ENCODE assay signal across 18 cellular contexts in genomic region chr17:82590216-82590615, GRCh38. TPM values are rescaled to one million over a fixed set of nuclear protein-coding genes. Genes with fewer than 3 reads are reported as not detected.
DNase-seq lines count a peak whose midpoint lies in the region; ATAC-seq and TF ChIP-seq lines count a peak whose summit lies in the region.
"Had no signal": no experiment of that assay in that cellular context is flagged by ENCODE, and none has a peak within 500 bp of the region (broad histone marks: within the 10 kb centered on the region; RNA-seq: fewer than 3 reads in every experiment).

No MANE protein-coding gene starts in this region.

- POLR2A ChIA-PET in activated CD4-positive, alpha-beta memory T cell treated with anti-CD3 and anti-CD28 coated beads, Interleukin-2, amount 10 ng/mL, durations not matched to agents 7 days and 5 days (lab: Charles Lee), result interaction anchor here (1.8 kb wide), 1 partner anchor 292 kb away, joined by 6 read pairs; no protein-coding TSS in a partner anchor
- POLR2A ChIA-PET in activated CD4-positive, alpha-beta memory T cell treated with anti-CD3 and anti-CD28 coated beads for 36 hours (lab: Charles Lee), result no interaction called here
- POLR2A ChIA-PET in T-cell (lab: Charles Lee), result no interaction called here

- no peak overlapping the region for H3K4me3 Mint-ChIP-seq in activated CD4-positive, alpha-beta memory T cell treated with anti-CD3 and anti-CD28 coated beads, Interleukin-2, amount 10 ng/mL, durations not matched to agents 7 days and 5 days
- no peak overlapping the region for H3K4me3 Mint-ChIP-seq in activated CD4-positive, alpha-beta memory T cell treated with anti-CD3 and anti-CD28 coated beads for 36 hours
- no peak overlapping the region for H3K4me3 Mint-ChIP-seq in T-cell
- H3K4me3 Mint-ChIP-seq in immature natural killer cell, result no peak overlapping the region
- H3K4me3 Mint-ChIP-seq in stimulated activated naive B cell treated with anti-CD40 and anti-IgM and Interleukin-4, amounts not matched to agents 10 μg/mL and 1 μg/mL and 100 μg/mL, for 72 hours, result no peak overlapping the region

- peak overlapping the region; percentile 94 for H3K27ac Mint-ChIP-seq in activated CD4-positive, alpha-beta memory T cell treated with anti-CD3 and anti-CD28 coated beads, Interleukin-2, amount 10 ng/mL, durations not matched to agents 7 days and 5 days
- H3K27ac Mint-ChIP-seq in activated CD4-positive, alpha-beta memory T cell treated with anti-CD3 and anti-CD28 coated beads for 36 hours, result no peak overlapping the region
- H3K27ac Mint-ChIP-seq in T-cell (peak overlapping the region; percentile 59 to 89), immature natural killer cell (peak overlapping the region in 5 of 6 donors; percentile 76 to 94 (median 88))
- H3K27ac Mint-ChIP-seq in stimulated activated naive B cell treated with anti-CD40 and anti-IgM and Interleukin-4, amounts not matched to agents 10 μg/mL and 1 μg/mL and 100 μg/mL, for 72 hours, result peak overlapping the region; percentile 59

- peaks cover 18 to 28% of the 10 kb centered on the region in 2 donors for H3K4me1 ChIP-seq in thyroid gland

- intact Hi-C loops in activated CD4-positive, alpha-beta memory T cell treated with anti-CD3 and anti-CD28 coated beads for 36 hours (cut with micrococcal nuclease), result no loop called here
- intact Hi-C loops in thyroid gland (cut with DNase I), result no loop called here

- H3K9me3 ChIP-seq in thyroid gland, result no peaks in the 10 kb centered on the region
- H3K9me3 ChIP-seq: right lobe of liver, upper lobe of left lung had no signal

- peaks cover 43% of the 10 kb centered on the region for H3K4me1 Mint-ChIP-seq in activated CD4-positive, alpha-beta memory T cell treated with anti-CD3 and anti-CD28 coated beads, Interleukin-2, amount 10 ng/mL, durations not matched to agents 7 days and 5 days
- H3K4me1 Mint-ChIP-seq in activated CD4-positive, alpha-beta memory T cell treated with anti-CD3 and anti-CD28 coated beads for 36 hours (ENCODE audit: low read depth), result peaks cover 36% of the 10 kb centered on the region
- H3K4me1 Mint-ChIP-seq in T-cell (peaks cover 36 to 47% (median 40%) of the 10 kb centered on the region in 3 donors), immature natural killer cell (peaks cover 34 to 40% of the 10 kb centered on the region in 2 donors)
- peaks cover 38 to 71% of the 10 kb centered on the region in 2 donors for H3K4me1 Mint-ChIP-seq in stimulated activated naive B cell treated with anti-CD40 and anti-IgM and Interleukin-4, amounts not matched to agents 10 μg/mL and 1 μg/mL and 100 μg/mL, for 72 hours

- no peak overlapping the region for H3K4me3 ChIP-seq in thyroid gland (replicated peaks in 1 of 3)
- H3K4me3 ChIP-seq: GM23248, PC-9, right lobe of liver, upper lobe of left lung had no signal

- no peak for DNase-seq in activated CD4-positive, alpha-beta memory T cell treated with anti-CD3 and anti-CD28 coated beads, Interleukin-2, amount 10 ng/mL, durations not matched to agents 7 days and 5 days
- DNase-seq in activated CD4-positive, alpha-beta memory T cell treated with anti-CD3 and anti-CD28 coated beads for 36 hours, result no peak
- DNase-seq in T-cell, result no peak
- DNase-seq in immature natural killer cell, result no peak
- DNase-seq in stimulated activated naive B cell treated with anti-CD40 and anti-IgM and Interleukin-4, amounts not matched to agents 10 μg/mL and 1 μg/mL and 100 μg/mL, for 72 hours, result no peak
- DNase-seq in thyroid gland, result no peak
- DNase-seq in amniotic stem cell (lab: John Stamatoyannopoulos, UW), result no peak
- DNase-seq: anterior cingulate cortex, GM23248, NCI-H1694 treated with DMSO at 0.1 percent for 48 hours, NCI-H526 treated with DMSO at 0.1 percent for 48 hours, nucleus accumbens, PC-9, upper lobe of left lung, WERI-Rb-1 had no signal

- H3K36me3 Mint-ChIP-seq in activated CD4-positive, alpha-beta memory T cell treated with anti-CD3 and anti-CD28 coated beads, Interleukin-2, amount 10 ng/mL, durations not matched to agents 7 days and 5 days (ENCODE audit: low read depth), result peaks cover 37% of the 10 kb centered on the region
- H3K36me3 Mint-ChIP-seq in activated CD4-positive, alpha-beta memory T cell treated with anti-CD3 and anti-CD28 coated beads for 36 hours, result peaks cover 25% of the 10 kb centered on the region
- H3K36me3 Mint-ChIP-seq in T-cell, result peaks cover 14% of the 10 kb centered on the region
- H3K36me3 Mint-ChIP-seq in immature natural killer cell, result peaks cover 7 to 13% (median 7%) of the 10 kb centered on the region in 3 donors
- peaks cover 28 to 44% of the 10 kb centered on the region in 2 donors for H3K36me3 Mint-ChIP-seq in stimulated activated naive B cell treated with anti-CD40 and anti-IgM and Interleukin-4, amounts not matched to agents 10 μg/mL and 1 μg/mL and 100 μg/mL, for 72 hours

- H3K27me3 ChIP-seq in thyroid gland, result no peaks in the 10 kb centered on the region
- H3K27me3 ChIP-seq: right lobe of liver, upper lobe of left lung had no signal

- 94% methylated on average over 6 of the region's 6 CpGs for WGBS in thyroid gland, 2 donors

- no peak for TF ChIP-seq CTCF in thyroid gland (IDR thresholded peaks at IDR 0.05)

- TF ChIP-seq POLR2A in thyroid gland (IDR thresholded peaks at IDR 0.05), result no peak

- CTCF ChIA-PET in activated CD4-positive, alpha-beta memory T cell treated with anti-CD3 and anti-CD28 coated beads, Interleukin-2, amount 10 ng/mL, durations not matched to agents 7 days and 5 days (lab: Charles Lee), result no interaction called here
- CTCF ChIA-PET in activated CD4-positive, alpha-beta memory T cell treated with anti-CD3 and anti-CD28 coated beads for 36 hours (lab: Charles Lee), result no interaction called here
- CTCF ChIA-PET in T-cell (lab: Charles Lee), result no interaction called here

- ATAC-seq in T-cell (replicated peaks in 1 of 4), result no peak
- no peak for ATAC-seq in stimulated activated naive B cell treated with anti-CD40 and anti-IgM and Interleukin-4, amounts not matched to agents 10 μg/mL and 1 μg/mL and 100 μg/mL, for 72 hours (replicated peaks)
- ATAC-seq in HG03280 (IDR thresholded peaks at IDR 0.05; ENCODE audit: unreplicated experiment), result no peak
- ATAC-seq: SK-N-SH treated with all-trans-retinoic acid at 6 μM for 48 hours had no signal

- no peaks in the 10 kb centered on the region for H3K9me3 Mint-ChIP-seq in activated CD4-positive, alpha-beta memory T cell treated with anti-CD3 and anti-CD28 coated beads, Interleukin-2, amount 10 ng/mL, durations not matched to agents 7 days and 5 days
- no peaks in the 10 kb centered on the region for H3K9me3 Mint-ChIP-seq in activated CD4-positive, alpha-beta memory T cell treated with anti-CD3 and anti-CD28 coated beads for 36 hours
- no peaks in the 10 kb centered on the region for H3K9me3 Mint-ChIP-seq in T-cell
- H3K9me3 Mint-ChIP-seq in immature natural killer cell, result no peaks in the 10 kb centered on the region
- no peaks in the 10 kb centered on the region for H3K9me3 Mint-ChIP-seq in stimulated activated naive B cell treated with anti-CD40 and anti-IgM and Interleukin-4, amounts not matched to agents 10 μg/mL and 1 μg/mL and 100 μg/mL, for 72 hours

- H3K36me3 ChIP-seq in thyroid gland, result peaks cover 0 to 9% of the 10 kb centered on the region in 2 donors

- H3K27me3 Mint-ChIP-seq in activated CD4-positive, alpha-beta memory T cell treated with anti-CD3 and anti-CD28 coated beads, Interleukin-2, amount 10 ng/mL, durations not matched to agents 7 days and 5 days, result no peaks in the 10 kb centered on the region
- no peaks in the 10 kb centered on the region for H3K27me3 Mint-ChIP-seq in activated CD4-positive, alpha-beta memory T cell treated with anti-CD3 and anti-CD28 coated beads for 36 hours
- H3K27me3 Mint-ChIP-seq in T-cell (no peaks in the 10 kb centered on the region), immature natural killer cell (ENCODE audit: low read depth in 3 of 3) (peaks cover 2 to 9% (median 3%) of the 10 kb centered on the region in 3 donors)
- H3K27me3 Mint-ChIP-seq in stimulated activated naive B cell treated with anti-CD40 and anti-IgM and Interleukin-4, amounts not matched to agents 10 μg/mL and 1 μg/mL and 100 μg/mL, for 72 hours, result no peaks in the 10 kb centered on the region

- no peak overlapping the region for H3K27ac ChIP-seq in thyroid gland
- H3K27ac ChIP-seq: PC-9, WERI-Rb-1 had no signal

RNA-seq across cellular contexts. Expression of gene WDR45B, which starts 58.0 kb away (rescaled TPM):
- 10 to 100 TPM; 41.0 to 42.9 TPM for total RNA-seq in activated CD4-positive, alpha-beta memory T cell treated with anti-CD3 and anti-CD28 coated beads, Interleukin-2, amount 10 ng/mL, durations not matched to agents 7 days and 5 days
- 10 to 100 TPM; 42.8 to 43.0 TPM for total RNA-seq in activated CD4-positive, alpha-beta memory T cell treated with anti-CD3 and anti-CD28 coated beads for 36 hours
- total RNA-seq in T-cell, result 10 to 100 TPM; 57.3 to 81.5 (median 59.4) TPM
- 10 to 100 TPM; 34.3 to 65.5 (median 48.9) TPM for polyA plus RNA-seq in immature natural killer cell
- total RNA-seq in thyroid gland, result 10 to 100 TPM; 79.3 to 95.9 (median 84.2) TPM
